In genomic region chr2:241926541-241927311, GRCh38 we compare ENCODE assay signal across 24 cellular contexts. TPM values are rescaled to one million over a fixed set of nuclear protein-coding genes. Genes with fewer than 3 reads are reported as not detected.
DNase-seq lines count a peak whose midpoint lies in the region; ATAC-seq, FAIRE-seq and TF ChIP-seq lines count a peak whose summit lies in the region.
"Had no signal": no experiment of that assay in that cellular context is flagged by ENCODE, and none has a peak within 500 bp of the region (broad histone marks: within the 10 kb centered on the region; RNA-seq: fewer than 3 reads in every experiment).

No MANE protein-coding gene starts in this region.

- peak; percentile 21; the same call in 2 of the 3 replicates for ATAC-seq in RWPE2 (ENCODE audit: low read depth)
- ATAC-seq in HepG2: peak; percentile 77
- ATAC-seq: activated CD8-positive, alpha-beta T cell treated with anti-CD3 and anti-CD28 coated beads for 36 hours; activated naive CD8-positive, alpha-beta T cell treated with anti-CD3 and anti-CD28 coated beads, Interleukin-2, amount 50 U/mL, for 24 hours; activated T-cell treated with anti-CD3 and anti-CD28 coated beads, Interleukin-2, amount 50 U/mL, for 4 hours; K562; PC-3 had no signal

- POLR2A ChIA-PET in HepG2 (lab: Yijun Ruan, JAX): no interaction called here

- H3K4me2 ChIP-seq in HepG2 (ENCODE audit: low read depth, low read length): peak overlapping the region; percentile 53

- CTCF ChIA-PET in HepG2 (lab: Yijun Ruan, JAX; ENCODE audit: low intra/inter-chr PET ratio, low total read pairs): no interaction called here

- DNase-seq in DMS53 (lab: John Stamatoyannopoulos, UW) (peak; percentile 1), DMS53 treated with DMSO at 0.1 percent for 48 hours (lab: John Stamatoyannopoulos, UW; ENCODE audit: unreplicated experiment) (no peak), RWPE2 (ENCODE audit: low spot score) (peak; percentile 49), HepG2 (ENCODE audit: low spot score) (peak; percentile 61), renal cortical epithelial cell (ENCODE audit: low read depth) (peak; percentile 32), NCI-H1930 (lab: John Stamatoyannopoulos, UW) (no peak), activated gamma-delta T cell treated with Interleukin-2 at 50 U/mL for 16 hours (no peak)
- no peak for DNase-seq in stimulated activated CD4-positive, alpha-beta T cell treated with anti-CD3 and anti-CD28 coated beads, Interleukin-2, amount 100 ng/mL, for 24 hours
- DNase-seq: 8988T; activated B cell treated with CpG ODN at 0.5 μM for 24 hours; activated CD8-positive, alpha-beta T cell treated with anti-CD3 and anti-CD28 coated beads for 36 hours; activated naive CD8-positive, alpha-beta T cell treated with anti-CD3 and anti-CD28 coated beads, Interleukin-2, amount 50 U/mL, for 24 hours; activated T-cell treated with anti-CD3 and anti-CD28 coated beads, Interleukin-2, amount 50 U/mL, for 4 hours; BE2C; dermis blood vessel endothelial cell; DMS 273 treated with DMSO at 0.1 percent for 48 hours; NCI-H2029 treated with DMSO at 0.1 percent for 48 hours; NCI-H524 treated with DMSO at 0.1 percent for 48 hours; PC-3 had no signal

- TF ChIP-seq EP300 in HepG2 (IDR thresholded peaks at IDR 0.05; ENCODE audit: low read depth in 2 of 2, low read length in 2 of 2) (no peak), HepG2 (CRISPR knock-in tag; IDR thresholded peaks at IDR 0.05; ENCODE audit: borderline replicate concordance) (no peak)

- no peaks in the 10 kb centered on the region for H3K4me1 ChIP-seq in RWPE2 (ENCODE audit: insufficient read depth, poor library complexity, severe bottlenecking)
- peaks cover 15% of the 10 kb centered on the region for H3K4me1 ChIP-seq in HepG2 (ENCODE audit: insufficient read depth, low read length)
- H3K4me1 ChIP-seq: BE2C had no signal

- no peak for TF ChIP-seq RAD21 in HepG2 (CRISPR knock-in tag; IDR thresholded peaks at IDR 0.05)

- no peak for FAIRE-seq in HepG2 (lab: Jason Lieb, UNC)
- FAIRE-seq: bronchial epithelial cell, H1, K562 had no signal

- H3K27me3 ChIP-seq in RWPE2 (ENCODE audit: insufficient read depth, poor library complexity, severe bottlenecking) (peaks cover 7% of the 10 kb centered on the region), HepG2 (ENCODE audit: control insufficient read depth in 1 of 2, insufficient read depth in 2 of 2, low read length in 2 of 2) (peaks cover 15 to 45% of the 10 kb centered on the region in 2 experiments)
- H3K27me3 ChIP-seq: BE2C had no signal

- BruUV-seq in HepG2 (replicated peaks; lab: Mats Ljungman, UMichigan): no TSS peak

- in situ Hi-C loops in HepG2 (cut with HindIII; ENCODE audit: extremely low pct_ligation_motif_present, low pct_unique_long_range_greater_than_20kb): no loop called here

- TF ChIP-seq POLR2A in HepG2 (IDR thresholded peaks at IDR 0.05; ENCODE audit: insufficient read depth in 1 of 2, low read depth in 2 of 2, low read length in 2 of 2): no peak

- intact Hi-C loops in HepG2 (cut with micrococcal nuclease; ENCODE audit: unreplicated experiment): no loop called here

- H3K27ac ChIP-seq in RWPE2 (ENCODE audit: poor library complexity, severe bottlenecking): no peak overlapping the region
- no peak overlapping the region for H3K27ac ChIP-seq in HepG2 (ENCODE audit: extremely low read length, insufficient read depth, low read length)
- H3K27ac ChIP-seq: thoracic aorta had no signal

- H3K9ac ChIP-seq in HepG2 (ENCODE audit: insufficient read depth, low read depth, low read length): no peak overlapping the region

- H3K79me2 ChIP-seq in HepG2 (ENCODE audit: insufficient read depth, low read length): no peaks in the 10 kb centered on the region

- no peaks in the 10 kb centered on the region for H4K20me1 ChIP-seq in HepG2 (ENCODE audit: insufficient read depth, low read length)

- no peak for TF ChIP-seq CTCF in RWPE2 (IDR thresholded peaks at IDR 0.05; ENCODE audit: poor library complexity, severe bottlenecking)
- no peak for TF ChIP-seq CTCF in HepG2 (CRISPR knock-in tag; IDR thresholded peaks at IDR 0.05)

- H3K4me3 ChIP-seq in RWPE2 (ENCODE audit: severe bottlenecking) (no peak overlapping the region), HepG2 (replicated peaks in 1 of 3; ENCODE audit: insufficient read depth in 1 of 3, low read depth in 2 of 3, low read length in 3 of 3) (peak overlapping the region in 2 of 3 experiments; percentile 1 to 36; a peak in 1 of 6 replicates)
- H3K4me3 ChIP-seq: K562, thoracic aorta had no signal

- H2AFZ ChIP-seq in HepG2 (ENCODE audit: low read length): no peak overlapping the region

- H3K9me3 ChIP-seq in RWPE2 (ENCODE audit: severe bottlenecking): no peaks in the 10 kb centered on the region
- no peaks in the 10 kb centered on the region for H3K9me3 ChIP-seq in HepG2 (ENCODE audit: low read length)
- H3K9me3 ChIP-seq: BE2C, thoracic aorta had no signal

- no peaks in the 10 kb centered on the region for H3K36me3 ChIP-seq in RWPE2 (ENCODE audit: low read depth)
- no peaks in the 10 kb centered on the region for H3K36me3 ChIP-seq in HepG2 (replicated peaks in 1 of 2; ENCODE audit: control insufficient read depth in 1 of 2, insufficient read depth in 2 of 2, low read length in 2 of 2)
- H3K36me3 ChIP-seq: BE2C, thoracic aorta had no signal

- WGBS in HepG2 (ENCODE audit: low lambda C conversion rate): 4% methylated on average over 25 of the region's 32 CpGs

TF ChIP-seq in HepG2, 621 proteins besides CTCF, POLR2A, EP300 and RAD21 (continues in another document):
- TF ChIP-seq CBFB (CRISPR knock-in tag; IDR thresholded peaks at IDR 0.05) (peak; percentile 72; the same call in 1 of the 2 replicates), KAT8 (CRISPR knock-in tag; IDR thresholded peaks at IDR 0.05) (no peak), TERF1 (CRISPR knock-in tag; IDR thresholded peaks at IDR 0.05) (no peak), ZNF761 (CRISPR knock-in tag; conservative IDR thresholded peaks at IDR 0.05) (no peak), KLF16 (CRISPR knock-in tag; IDR thresholded peaks at IDR 0.05) (no peak), ZNF792 (CRISPR knock-in tag; IDR thresholded peaks at IDR 0.05) (peak; percentile 39; the same call in 1 of the 2 replicates), NR2F2 (IDR thresholded peaks at IDR 0.05; ENCODE audit: borderline replicate concordance, low read depth) (no peak), ZNF703 (CRISPR knock-in tag; IDR thresholded peaks at IDR 0.05; ENCODE audit: borderline replicate concordance) (no peak), SP5 (CRISPR knock-in tag; IDR thresholded peaks at IDR 0.05; ENCODE audit: borderline replicate concordance, low read depth) (no peak), SOX5 (CRISPR knock-in tag; IDR thresholded peaks at IDR 0.05; ENCODE audit: borderline replicate concordance) (peak; percentile 79), SMAD1 (CRISPR knock-in tag; IDR thresholded peaks at IDR 0.05; ENCODE audit: borderline replicate concordance, low read depth) (no peak), HOXA5 (CRISPR knock-in tag; IDR thresholded peaks at IDR 0.05) (no peak), FUBP1 (CRISPR knock-in tag; IDR thresholded peaks at IDR 0.05; ENCODE audit: borderline replicate concordance) (no peak)

RNA-seq across cellular contexts. Expression of gene RTP5, which starts 57.2 kb away (rescaled TPM):
- total RNA-seq in HepG2 (2016; rRNA removed; fragmentation: Illumina TruSeq; extraction: Trizol) (not detected in 2 replicates), renal cortical epithelial cell (not detected in 2 replicates)
- not detected in 2 replicates for total RNA-seq in HepG2 (2016; cell fraction: cytosol; rRNA removed; fragmentation: Illumina TruSeq; extraction: Trizol; ENCODE audit: low read depth)
- not detected in 2 replicates for total RNA-seq in HepG2 (2016; cell fraction: insoluble cytoplasmic fraction; rRNA removed; fragmentation: Illumina TruSeq; extraction: Trizol)
- not detected in 2 replicates for total RNA-seq in HepG2 (2016; cell fraction: membrane; rRNA removed; fragmentation: Illumina TruSeq; extraction: Trizol)
- not detected in 2 replicates for total RNA-seq in HepG2 (2016; cell fraction: nucleus; rRNA removed; fragmentation: Illumina TruSeq; extraction: Trizol)
- polyA plus RNA-seq in HepG2 (2011; rRNA removed): not detected in 2 replicates
- polyA plus RNA-seq in HepG2 (2011; cell fraction: cytosol; rRNA removed): not detected in 2 replicates
- polyA plus RNA-seq in HepG2 (2011; cell fraction: nucleus; rRNA removed): not detected in 2 replicates
- polyA plus RNA-seq in HepG2 (2012): not detected in 2 replicates
- not detected in 2 replicates for polyA plus RNA-seq in HepG2 (2016; cell fraction: cytosol; fragmentation: Illumina TruSeq; extraction: Trizol; ENCODE audit: low read depth)
- polyA plus RNA-seq in HepG2 (2016; cell fraction: insoluble cytoplasmic fraction; fragmentation: Illumina TruSeq; extraction: Trizol; ENCODE audit: low read depth): not detected in 2 replicates
- not detected in 2 replicates for polyA plus RNA-seq in HepG2 (2016; cell fraction: membrane; fragmentation: Illumina TruSeq; extraction: Trizol; ENCODE audit: low read depth)
- not detected in 2 replicates for polyA plus RNA-seq in HepG2 (2016; cell fraction: nucleus; fragmentation: Illumina TruSeq; extraction: Trizol; ENCODE audit: insufficient read depth, low read depth)
- polyA minus RNA-seq in HepG2 (2011; rRNA and poly(A)+ RNA removed; ENCODE audit: low replicate concordance): not detected in 2 replicates
- not detected in 2 replicates for polyA minus RNA-seq in HepG2 (2011; cell fraction: cytosol; rRNA and poly(A)+ RNA removed)
- polyA minus RNA-seq in HepG2 (2011; cell fraction: nucleus; rRNA and poly(A)+ RNA removed): not detected in 2 replicates
- total RNA-seq: activated B cell treated with CpG ODN at 0.5 μM for 24 hours, bronchial epithelial cell, dermis blood vessel endothelial cell, H1, K562, PC-3, SK-MEL-5 had no signal
- polyA plus RNA-seq: H1, K562 had no signal

Comparison
In these comparisons a context has a peak if more than half of its experiments do, and no peak if none do; other contexts are left out.
1. DNase-seq: peak in DMS53 (single experiment), RWPE2 (single experiment), HepG2 (single experiment) and renal cortical epithelial cell (single experiment); none in DMS53 treated with DMSO at 0.1 percent for 48 hours (single experiment), NCI-H1930 (0 of 2), activated gamma-delta T cell treated with Interleukin-2 at 50 U/mL for 16 hours (single experiment) and stimulated activated CD4-positive, alpha-beta T cell treated with anti-CD3 and anti-CD28 coated beads, Interleukin-2, amount 100 ng/mL, for 24 hours (0 of 2).